ENCODE assay signal across 9 cellular contexts in genomic region chr2:218406949-218407703, GRCh38. TPM values are rescaled to one million over a fixed set of nuclear protein-coding genes. Genes with fewer than 3 reads are reported as not detected.
DNase-seq lines count a peak whose midpoint lies in the region; ATAC-seq lines count a peak whose summit lies in the region.
"Had no signal": no experiment of that assay in that cellular context is flagged by ENCODE, and none has a peak within 500 bp of the region (broad histone marks: within the 10 kb centered on the region; RNA-seq: fewer than 3 reads in every experiment).

No MANE protein-coding gene starts in this region.

- ATAC-seq in GM19023 (IDR thresholded peaks at IDR 0.05; ENCODE audit: unreplicated experiment) (peak; percentile 2), GM21367 (IDR thresholded peaks at IDR 0.05; ENCODE audit: unreplicated experiment) (no peak)
- ATAC-seq in activated CD4-positive, CD25-positive, alpha-beta regulatory T cell treated with anti-CD3 and anti-CD28 coated beads, Interleukin-2, amount 50 U/mL, for 24 hours: peak; percentile 21 to 25

- peak; percentile 40 for DNase-seq in A172 (ENCODE audit: low spot score)
- DNase-seq in MV-4-11 (lab: John Stamatoyannopoulos, UW): peak; percentile 74
- DNase-seq in cerebellum (ENCODE audit: low spot score): peak; percentile 63
- peak; percentile 84 for DNase-seq in left kidney (ENCODE audit: low read depth, low spot score)
- peak; percentile 48 to 69 for DNase-seq in stimulated activated CD4-positive, alpha-beta T cell treated with anti-CD3 and anti-CD28 coated beads, Interleukin-4, amount 100 ng/mL, for 4 hours

RNA-seq across cellular contexts. Expression of gene CTDSP1, which starts 7.5 kb away (rescaled TPM):
- total RNA-seq in A172 (2014; rRNA removed; shearing (Covaris generic)): 44.9 and 65.3 TPM in 2 replicates
- total RNA-seq in cerebellum: 19.3 TPM

RNA-seq across cellular contexts. Expression of gene VIL1, which starts 11.8 kb away (rescaled TPM):
- not detected in 2 replicates for total RNA-seq in A172 (2014; rRNA removed; shearing (Covaris generic))
- total RNA-seq in cerebellum: 0.73 TPM
- total RNA-seq: subcutaneous adipose tissue had no signal

RNA-seq across cellular contexts. Expression of gene SLC11A1, which starts 25.1 kb away (rescaled TPM):
- 0.19 TPM in 1 of 2 replicates, not detected in the other for total RNA-seq in A172 (2014; rRNA removed; shearing (Covaris generic))
- 1.5 TPM for total RNA-seq in cerebellum

RNA-seq across cellular contexts. Expression of gene CATIP, which starts 50.5 kb away (rescaled TPM):
- total RNA-seq in A172 (2014; rRNA removed; shearing (Covaris generic)): not detected in 2 replicates
- 1.2 TPM for total RNA-seq in cerebellum
- total RNA-seq: subcutaneous adipose tissue had no signal
